Comparison of ENCODE assay signal across 9 cellular contexts in the genomic region with DNA sequence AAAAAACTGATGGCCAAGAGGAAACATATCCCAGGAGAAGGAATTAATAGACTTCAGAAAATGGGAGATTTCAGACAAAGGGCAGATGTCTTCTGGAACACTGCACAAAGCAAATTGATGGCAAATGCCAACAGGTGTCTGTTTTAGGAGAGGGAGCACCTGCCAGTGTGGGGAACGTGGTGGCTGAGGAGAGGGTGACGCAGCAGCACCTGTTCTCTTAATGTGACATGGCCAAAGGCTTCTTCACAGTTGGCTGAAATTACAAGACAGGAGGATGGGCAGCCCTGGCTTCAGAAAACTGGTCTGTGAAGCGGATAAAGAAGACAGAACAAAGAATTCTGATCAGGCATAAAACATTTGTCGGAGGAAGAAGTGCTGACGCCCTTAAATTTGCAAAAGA.
DNase-seq lines count a peak whose midpoint lies in the region; ATAC-seq and TF ChIP-seq lines count a peak whose summit lies in the region.
"Had no signal": no experiment of that assay in that cellular context is flagged by ENCODE, and none has a peak within 500 bp of the region (broad histone marks: within the 10 kb centered on the region; RNA-seq: fewer than 3 reads in every experiment).

No MANE protein-coding gene starts in this region.

- no peak for ATAC-seq in activated naive CD4-positive, alpha-beta T cell treated with anti-CD3 and anti-CD28 coated beads, Interleukin-2, amount 50 U/mL, for 72 hours
- ATAC-seq in HG03378 (IDR thresholded peaks at IDR 0.05; ENCODE audit: unreplicated experiment), result peak; percentile 27

- no TSS peak for BruUV-seq in PC-9 (replicated peaks; lab: Mats Ljungman, UMichigan)

- H3K9me2 ChIP-seq in PC-9 (ENCODE audit: insufficient read depth), result no peaks in the 10 kb centered on the region

- no peaks in the 10 kb centered on the region for H3K9me3 ChIP-seq in PC-9 (ENCODE audit: insufficient read depth, low read depth)
- H3K9me3 ChIP-seq in esophagus squamous epithelium, result no peaks in the 10 kb centered on the region

- H3K27ac Mint-ChIP-seq in activated naive CD4-positive, alpha-beta T cell treated with anti-CD3 and anti-CD28 coated beads, Interleukin-2, amount 50 U/mL, for 24 hours, result peak overlapping the region; percentile 75
- H3K27ac Mint-ChIP-seq in activated naive CD4-positive, alpha-beta T cell treated with anti-CD3 and anti-CD28 coated beads, Interleukin-2, amount 50 U/mL, for 72 hours, result peak overlapping the region in 1 of 2 donors; percentile 81

- H3F3A ChIP-seq in PC-9 (ENCODE audit: insufficient read depth, low read depth), result peaks cover 31% of the 10 kb centered on the region; the same call in 1 of the 2 replicates

- H3K27me3 Mint-ChIP-seq in activated naive CD4-positive, alpha-beta T cell treated with anti-CD3 and anti-CD28 coated beads, Interleukin-2, amount 50 U/mL, for 24 hours, result no peaks in the 10 kb centered on the region

- H3K4me1 ChIP-seq in PC-9 (replicated peaks; ENCODE audit: insufficient read depth) (peaks cover 85% of the 10 kb centered on the region), esophagus squamous epithelium (peaks cover 0 to 20% (median 0%) of the 10 kb centered on the region in 3 donors)

- H3K79me2 ChIP-seq in PC-9 (ENCODE audit: low read depth), result no peaks in the 10 kb centered on the region; the same call in 1 of the 2 replicates

- POLR2A ChIA-PET in PC-9 (lab: Charles Lee; ENCODE audit: unreplicated experiment), result no interaction called here

- H3K4me2 ChIP-seq in PC-9, result no peak overlapping the region

- H3K9me3 Mint-ChIP-seq in activated naive CD4-positive, alpha-beta T cell treated with anti-CD3 and anti-CD28 coated beads, Interleukin-2, amount 50 U/mL, for 24 hours, result no peaks in the 10 kb centered on the region
- no peaks in the 10 kb centered on the region for H3K9me3 Mint-ChIP-seq in activated naive CD4-positive, alpha-beta T cell treated with anti-CD3 and anti-CD28 coated beads, Interleukin-2, amount 50 U/mL, for 72 hours

- intact Hi-C loops in PC-9 (cut with micrococcal nuclease; ENCODE audit: unreplicated experiment), result loop anchor here (2.0 to 10.0 kb wide), 4 partner anchors 29 to 273 kb away; no protein-coding TSS in a partner anchor
- intact Hi-C loops in esophagus squamous epithelium (cut with DNase I), result no loop called here

- no peak for TF ChIP-seq POLR2A in esophagus squamous epithelium (IDR thresholded peaks at IDR 0.05)

- H2AFZ ChIP-seq in PC-9, result no peak overlapping the region

- WGBS in esophagus squamous epithelium, 2 donors, result 59 to 65% methylated on average over 5 of the region's 5 CpGs

- no peak overlapping the region for H3K4me3 ChIP-seq in PC-9
- no peak overlapping the region for H3K4me3 ChIP-seq in H7 (ENCODE audit: insufficient read depth, low read depth, low read length)
- no peak overlapping the region for H3K4me3 ChIP-seq in esophagus squamous epithelium

- H4K20me1 ChIP-seq in PC-9 (ENCODE audit: insufficient read depth), result no peaks in the 10 kb centered on the region

- peaks cover 46% of the 10 kb centered on the region for H3K4me1 Mint-ChIP-seq in activated naive CD4-positive, alpha-beta T cell treated with anti-CD3 and anti-CD28 coated beads, Interleukin-2, amount 50 U/mL, for 24 hours

- peak overlapping the region; percentile 63 for H3K4me3 Mint-ChIP-seq in activated naive CD4-positive, alpha-beta T cell treated with anti-CD3 and anti-CD28 coated beads, Interleukin-2, amount 50 U/mL, for 24 hours

- TF ChIP-seq CTCF in PC-9 (conservative IDR thresholded peaks at IDR 0.05) (no peak), esophagus squamous epithelium (IDR thresholded peaks at IDR 0.05) (no peak)

- H3K27ac ChIP-seq in PC-9, result peak overlapping the region; percentile 99
- H3K27ac ChIP-seq in esophagus squamous epithelium, result no peak overlapping the region

- H3K27me3 ChIP-seq in PC-9 (ENCODE audit: insufficient read depth, low read depth) (no peaks in the 10 kb centered on the region), H7 (ENCODE audit: control insufficient read depth, insufficient read depth, low read length) (no peaks in the 10 kb centered on the region), esophagus squamous epithelium (no peaks in the 10 kb centered on the region)

- no peaks in the 10 kb centered on the region for H3K36me3 ChIP-seq in PC-9 (ENCODE audit: low read depth)
- H3K36me3 ChIP-seq in H7 (replicated peaks; ENCODE audit: control insufficient read depth, insufficient read depth, low read length), result no peaks in the 10 kb centered on the region
- no peaks in the 10 kb centered on the region for H3K36me3 ChIP-seq in esophagus squamous epithelium

- CTCF ChIA-PET in PC-9 (lab: Charles Lee), result no interaction called here

- H3K36me3 Mint-ChIP-seq in activated naive CD4-positive, alpha-beta T cell treated with anti-CD3 and anti-CD28 coated beads, Interleukin-2, amount 50 U/mL, for 24 hours, result no peaks in the 10 kb centered on the region
- peaks cover 0 to 5% of the 10 kb centered on the region in 2 donors for H3K36me3 Mint-ChIP-seq in activated naive CD4-positive, alpha-beta T cell treated with anti-CD3 and anti-CD28 coated beads, Interleukin-2, amount 50 U/mL, for 72 hours

- DNase-seq in activated naive CD4-positive, alpha-beta T cell treated with anti-CD3 and anti-CD28 coated beads, Interleukin-2, amount 50 U/mL, for 72 hours (ENCODE audit: low spot score in 2 of 2), result no peak
- DNase-seq in PC-9 (no peak), midbrain (lab: John Stamatoyannopoulos, UW) (no peak), H7 (no peak), esophagus squamous epithelium (lab: John Stamatoyannopoulos, UW) (no peak)
- no peak for DNase-seq in stimulated activated CD4-positive, alpha-beta T cell treated with anti-CD3 and anti-CD28 coated beads, Interleukin-4, amount 100 ng/mL, for 1 hour
- DNase-seq: T1000 had no signal
